In genomic region chr18:58649966-58650816, GRCh38 we compare ENCODE assay signal across 10 cellular contexts. TPM values are rescaled to one million over a fixed set of nuclear protein-coding genes. Genes with fewer than 3 reads are reported as not detected.
DNase-seq lines count a peak whose midpoint lies in the region; ATAC-seq and TF ChIP-seq lines count a peak whose summit lies in the region.
"Had no signal": no experiment of that assay in that cellular context is flagged by ENCODE, and none has a peak within 500 bp of the region (broad histone marks: within the 10 kb centered on the region; RNA-seq: fewer than 3 reads in every experiment).

No MANE protein-coding gene starts in this region.

- peaks cover 8% of the 10 kb centered on the region for H3K9me3 ChIP-seq in left ventricle myocardium inferior (replicated peaks)
- H3K9me3 ChIP-seq: right lobe of liver had no signal

- H3K4me3 Mint-ChIP-seq in activated CD4-positive, alpha-beta T cell treated with anti-CD3 and anti-CD28 coated beads, Interleukin-2, amount 10 ng/mL, durations not matched to agents 7 days and 5 days = peak overlapping the region; percentile 43
- H3K4me3 Mint-ChIP-seq in stimulated activated naive CD8-positive, alpha-beta T cell treated with anti-CD3 and anti-CD28 coated beads, Interleukin-15, amount 100 ng/mL, for 72 hours = peak overlapping the region; percentile 41 to 57

- CTCF ChIA-PET in activated CD4-positive, alpha-beta T cell treated with anti-CD3 and anti-CD28 coated beads, Interleukin-2, amount 10 ng/mL, durations not matched to agents 7 days and 5 days (lab: Charles Lee) = no interaction called here

- in situ Hi-C loops in ACHN (cut with HindIII; ENCODE audit: low pct_ligation_motif_present, low pct_unique_long_range_greater_than_20kb, low sequenced_read_pairs) = no loop called here

- TF ChIP-seq CTCF in left ventricle myocardium inferior (IDR thresholded peaks at IDR 0.05; ENCODE audit: borderline replicate concordance) = no peak

- no peak overlapping the region for H3K27ac ChIP-seq in left ventricle myocardium inferior (replicated peaks)
- H3K27ac ChIP-seq: C4-2B, right lobe of liver had no signal

- DNase-seq in stimulated activated CD4-positive, alpha-beta T cell treated with anti-CD3 and anti-CD28 coated beads, Interleukin-2, amount 100 ng/mL, for 4 hours (ENCODE audit: low read depth) = peak; percentile 17
- DNase-seq in stimulated activated CD4-positive, alpha-beta T cell treated with anti-CD3 and anti-CD28 coated beads, Interleukin-12 subunit alpha, Interleukin-12 subunit beta, amount 100 ng/mL, for 4 hours = no peak
- DNase-seq in activated CD4-positive, alpha-beta T cell treated with anti-CD3 and anti-CD28 coated beads, Interleukin-2, amount 10 ng/mL, durations not matched to agents 7 days and 5 days = peak; percentile 62
- peak; percentile 21 to 67 for DNase-seq in stimulated activated naive CD8-positive, alpha-beta T cell treated with anti-CD3 and anti-CD28 coated beads, Interleukin-15, amount 100 ng/mL, for 72 hours
- DNase-seq in SHP77 (lab: John Stamatoyannopoulos, UW) (no peak), ACHN (no peak), left ventricle myocardium inferior (no peak)
- DNase-seq: right lobe of liver had no signal

- H3K4me1 ChIP-seq in left ventricle myocardium inferior = peaks cover 11% of the 10 kb centered on the region

- no peaks in the 10 kb centered on the region for H3K27me3 Mint-ChIP-seq in activated CD4-positive, alpha-beta T cell treated with anti-CD3 and anti-CD28 coated beads, Interleukin-2, amount 10 ng/mL, durations not matched to agents 7 days and 5 days
- H3K27me3 Mint-ChIP-seq in stimulated activated naive CD8-positive, alpha-beta T cell treated with anti-CD3 and anti-CD28 coated beads, Interleukin-15, amount 100 ng/mL, for 72 hours = no peaks in the 10 kb centered on the region

- H3K4me3 ChIP-seq in left ventricle myocardium inferior = no peak overlapping the region
- H3K4me3 ChIP-seq: right lobe of liver had no signal

- peaks cover 58% of the 10 kb centered on the region for H3K4me1 Mint-ChIP-seq in activated CD4-positive, alpha-beta T cell treated with anti-CD3 and anti-CD28 coated beads, Interleukin-2, amount 10 ng/mL, durations not matched to agents 7 days and 5 days
- H3K4me1 Mint-ChIP-seq in stimulated activated naive CD8-positive, alpha-beta T cell treated with anti-CD3 and anti-CD28 coated beads, Interleukin-15, amount 100 ng/mL, for 72 hours = peaks cover 56% of the 10 kb centered on the region

- H3K27me3 ChIP-seq in left ventricle myocardium inferior (ENCODE audit: low read depth) = no peaks in the 10 kb centered on the region
- H3K27me3 ChIP-seq: right lobe of liver had no signal

- intact Hi-C loops in left ventricle myocardium inferior (cut with micrococcal nuclease) = no loop called here

- ATAC-seq in HG03066 (IDR thresholded peaks at IDR 0.05; ENCODE audit: low read depth, unreplicated experiment) = peak; percentile 76
- peak; percentile 98 for ATAC-seq in stimulated activated naive CD8-positive, alpha-beta T cell treated with anti-CD3 and anti-CD28 coated beads, Interleukin-15, amount 100 ng/mL, for 72 hours

- H3K27ac Mint-ChIP-seq in activated CD4-positive, alpha-beta T cell treated with anti-CD3 and anti-CD28 coated beads, Interleukin-2, amount 10 ng/mL, durations not matched to agents 7 days and 5 days = peak overlapping the region; percentile 67
- H3K27ac Mint-ChIP-seq in stimulated activated naive CD8-positive, alpha-beta T cell treated with anti-CD3 and anti-CD28 coated beads, Interleukin-15, amount 100 ng/mL, for 72 hours = no peak overlapping the region

- peaks cover 27% of the 10 kb centered on the region for H3K9me3 Mint-ChIP-seq in activated CD4-positive, alpha-beta T cell treated with anti-CD3 and anti-CD28 coated beads, Interleukin-2, amount 10 ng/mL, durations not matched to agents 7 days and 5 days
- H3K9me3 Mint-ChIP-seq in stimulated activated naive CD8-positive, alpha-beta T cell treated with anti-CD3 and anti-CD28 coated beads, Interleukin-15, amount 100 ng/mL, for 72 hours = peaks cover 16 to 17% of the 10 kb centered on the region in 2 donors

- POLR2A ChIA-PET in activated CD4-positive, alpha-beta T cell treated with anti-CD3 and anti-CD28 coated beads, Interleukin-2, amount 10 ng/mL, durations not matched to agents 7 days and 5 days (lab: Charles Lee) = no interaction called here

- no peaks in the 10 kb centered on the region for H3K36me3 ChIP-seq in left ventricle myocardium inferior
- H3K36me3 ChIP-seq: right lobe of liver had no signal

- peaks cover 38% of the 10 kb centered on the region for H3K36me3 Mint-ChIP-seq in activated CD4-positive, alpha-beta T cell treated with anti-CD3 and anti-CD28 coated beads, Interleukin-2, amount 10 ng/mL, durations not matched to agents 7 days and 5 days (ENCODE audit: low read depth)

RNA-seq across cellular contexts. Expression of gene MALT1, which starts 21.1 kb away (rescaled TPM):
- total RNA-seq in activated CD4-positive, alpha-beta T cell treated with anti-CD3 and anti-CD28 coated beads, Interleukin-2, amount 10 ng/mL, durations not matched to agents 7 days and 5 days = 10 to 100 TPM; 52.1 to 57.0 TPM
- total RNA-seq in left ventricle myocardium inferior = 8.6 TPM

RNA-seq across cellular contexts. Expression of gene ALPK2, which starts 21.3 kb away (rescaled TPM):
- not detected for total RNA-seq in activated CD4-positive, alpha-beta T cell treated with anti-CD3 and anti-CD28 coated beads, Interleukin-2, amount 10 ng/mL, durations not matched to agents 7 days and 5 days
- total RNA-seq in left ventricle myocardium inferior = 182 TPM

Comparison
In these comparisons a context has a peak if more than half of its experiments do, and no peak if none do; other contexts are left out.
1. DNase-seq: peak in stimulated activated CD4-positive, alpha-beta T cell treated with anti-CD3 and anti-CD28 coated beads, Interleukin-2, amount 100 ng/mL, for 4 hours (single experiment), activated CD4-positive, alpha-beta T cell treated with anti-CD3 and anti-CD28 coated beads, Interleukin-2, amount 10 ng/mL, durations not matched to agents 7 days and 5 days (single experiment) and stimulated activated naive CD8-positive, alpha-beta T cell treated with anti-CD3 and anti-CD28 coated beads, Interleukin-15, amount 100 ng/mL, for 72 hours (2 of 2); none in stimulated activated CD4-positive, alpha-beta T cell treated with anti-CD3 and anti-CD28 coated beads, Interleukin-12 subunit alpha, Interleukin-12 subunit beta, amount 100 ng/mL, for 4 hours (single experiment), SHP77 (0 of 2), ACHN (single experiment) and left ventricle myocardium inferior (single experiment).
2. RNA of gene ALPK2, which starts 21.3 kb away (total RNA-seq): 182 TPM in left ventricle myocardium inferior (single experiment); not detected in activated CD4-positive, alpha-beta T cell treated with anti-CD3 and anti-CD28 coated beads, Interleukin-2, amount 10 ng/mL, durations not matched to agents 7 days and 5 days; every median in the first group is over 100 times any median in the second.